20 cellular contexts compared by ENCODE assay signal in the genomic region with DNA sequence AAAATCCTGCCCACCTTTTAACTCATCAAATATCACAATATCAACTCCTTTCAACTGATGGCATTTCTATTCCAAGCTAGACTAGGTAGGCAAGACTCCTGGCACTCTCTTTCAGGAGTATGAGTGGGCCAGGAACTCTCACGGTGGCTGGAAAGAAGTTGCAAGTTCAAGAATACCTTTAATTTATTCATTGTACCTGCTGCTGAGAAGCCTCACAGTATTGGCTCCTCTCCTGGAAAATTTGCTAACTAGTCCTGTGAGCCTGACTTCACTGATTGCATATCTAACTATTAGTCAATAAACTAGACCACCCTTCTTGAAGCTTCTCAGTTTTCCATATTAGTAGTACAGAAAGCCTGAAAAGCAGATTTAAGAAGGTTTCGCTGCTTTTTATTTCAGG.
"Had no signal": no experiment of that assay in that cellular context is flagged by ENCODE, and none has a peak within 500 bp of the region (broad histone marks: within the 10 kb centered on the region; RNA-seq: fewer than 3 reads in every experiment).

No MANE protein-coding gene starts in this region.

- ATAC-seq: K562, Panc1, T-cell had no signal

- H3K4me3 Mint-ChIP-seq: IgD-negative memory B cell, T-cell had no signal

- H3K9me3 Mint-ChIP-seq: IgD-negative memory B cell had no signal

- H3K27me3 Mint-ChIP-seq: IgD-negative memory B cell had no signal

- DNase-seq: Kasumi-1; MV-4-11; NCI-H1048; NCI-H1105; NCI-H1694; NCI-H187 treated with DMSO at 0.1 percent for 48 hours; NCI-H510A treated with DMSO at 0.1 percent for 48 hours; NCI-H526; NCI-H82; NK-92 treated with Interleukin-12 subunit alpha and Interleukin-12 subunit beta, amount 100 ng/mL, for 24 hours; PC-3; SHP77; SK-N-SH; SW 1271; T-cell had no signal

- H3K4me1 Mint-ChIP-seq: IgD-negative memory B cell, T-cell had no signal

- H3K27ac ChIP-seq: KMS-11, RWPE1 had no signal

- H3K9me3 ChIP-seq: SK-N-SH had no signal

- H3K36me3 Mint-ChIP-seq: IgD-negative memory B cell, T-cell had no signal

- H3K4me3 ChIP-seq: K562 had no signal

- H3K9ac ChIP-seq: KMS-11, SK-N-SH had no signal

- H3K27ac Mint-ChIP-seq: IgD-negative memory B cell, T-cell had no signal

- H3K4me2 ChIP-seq: KMS-11, SK-N-SH had no signal

- H3K9me2 ChIP-seq: SK-N-SH had no signal

- FAIRE-seq: K562 had no signal
